6 cellular contexts compared by ENCODE assay signal in the genomic region with DNA sequence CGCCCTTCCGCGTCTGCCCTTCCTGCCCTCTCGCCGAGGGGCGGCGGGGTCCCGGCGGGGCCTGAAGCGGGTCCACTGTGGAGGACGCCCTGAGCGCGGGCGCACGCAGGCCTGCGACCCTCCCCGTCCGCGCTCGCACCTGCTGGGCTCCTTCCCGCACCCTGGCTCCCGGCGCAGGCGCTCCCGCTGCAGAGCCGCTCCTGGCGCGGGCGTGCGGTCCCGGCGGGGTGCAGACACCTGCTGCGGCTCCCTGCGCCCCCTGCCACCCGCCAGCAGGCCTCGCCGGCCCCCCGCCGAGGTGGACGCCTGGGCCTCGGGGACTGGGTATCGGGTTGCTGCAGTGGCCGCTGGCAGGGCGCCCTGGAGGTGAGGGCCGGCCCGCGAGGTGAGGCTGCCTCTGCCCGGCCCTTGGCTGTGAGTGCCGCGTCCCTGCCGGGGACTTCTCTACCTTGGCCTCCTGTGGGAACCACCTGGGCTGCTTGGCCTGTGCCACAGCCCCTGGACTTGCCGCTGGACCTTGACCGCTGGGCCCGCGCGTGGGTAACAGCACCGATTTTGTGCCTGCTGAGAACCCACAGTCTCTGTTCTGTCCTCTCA. TPM values are rescaled to one million over a fixed set of nuclear protein-coding genes. Genes with fewer than 3 reads are reported as not detected.
DNase-seq lines count a peak whose midpoint lies in the region; ATAC-seq, FAIRE-seq and TF ChIP-seq lines count a peak whose summit lies in the region.

No MANE protein-coding gene starts in this region.

- H3K4me1 ChIP-seq in A673 (ENCODE audit: insufficient read depth, low read length, poor library complexity, severe bottlenecking): peaks cover 27% of the 10 kb centered on the region
- H3K4me1 ChIP-seq in SK-N-SH (ENCODE audit: control insufficient read depth in 1 of 2, insufficient read depth in 2 of 2, low read depth in 1 of 2, low read length in 1 of 2): peaks cover 0 to 17% of the 10 kb centered on the region in 2 experiments; a peak in 1 of 4 replicates
- H3K4me1 ChIP-seq in urinary bladder (ENCODE audit: insufficient read depth): no peaks in the 10 kb centered on the region

- TF ChIP-seq CTCF in A673 (conservative IDR thresholded peaks at IDR 0.05; ENCODE audit: low read depth, low read length) (no peak), SK-N-SH (IDR thresholded peaks at IDR 0.05) (no peak)

- POLR2A ChIA-PET in A673 (lab: Charles Lee; ENCODE audit: low non-redundant PET): no interaction called here
- POLR2A ChIA-PET in SK-N-SH (lab: Yijun Ruan, JAX): no interaction called here

- TF ChIP-seq RAD21 in SK-N-SH (IDR thresholded peaks at IDR 0.05; ENCODE audit: low read length): no peak

- peak overlapping the region; percentile 80 for H3K27ac ChIP-seq in A673 (ENCODE audit: low read depth, low read length, poor library complexity, severe bottlenecking)
- H3K27ac ChIP-seq in SK-N-SH (ENCODE audit: low read depth in 2 of 2, low read length in 1 of 2): peak overlapping the region in 1 of 2 experiments; percentile 64; a peak in 1 of 4 replicates
- peak overlapping the region; percentile 91 for H3K27ac ChIP-seq in urinary bladder (ENCODE audit: low read depth)

- peak overlapping the region; percentile 92 for H3K4me2 ChIP-seq in SK-N-SH

- H2AFZ ChIP-seq in SK-N-SH (ENCODE audit: low read depth): 0 out of 2 replicates have a peak overlapping the region, but pooled peaks have one; percentile 59

- no peaks in the 10 kb centered on the region for H3K36me3 ChIP-seq in A673 (ENCODE audit: insufficient read depth, low read length, poor library complexity, severe bottlenecking)
- H3K36me3 ChIP-seq in SK-N-SH (replicated peaks in 1 of 2; ENCODE audit: control insufficient read depth in 1 of 2, insufficient read depth in 2 of 2, low read length in 1 of 2): no peaks in the 10 kb centered on the region
- no peaks in the 10 kb centered on the region for H3K36me3 ChIP-seq in urinary bladder (ENCODE audit: insufficient read depth)

- ATAC-seq in GM21529 (IDR thresholded peaks at IDR 0.05; ENCODE audit: unreplicated experiment): peak; percentile 18

- no peaks in the 10 kb centered on the region for H3K9me3 ChIP-seq in A673 (ENCODE audit: low read depth, low read length, poor library complexity, severe bottlenecking)
- H3K9me3 ChIP-seq in SK-N-SH: no peaks in the 10 kb centered on the region

- peaks cover 14% of the 10 kb centered on the region for H3F3A ChIP-seq in SK-N-SH (replicated peaks; ENCODE audit: insufficient read depth)

- H3K4me3 ChIP-seq in A673 (ENCODE audit: low read depth, low read length, poor library complexity, severe bottlenecking) (peak overlapping the region; percentile 78), SK-N-SH (ENCODE audit: low read depth in 2 of 2, low read length in 1 of 2) (peak overlapping the region; percentile 71 to 76), iPS-11a (ENCODE audit: low read depth, low read length) (peak overlapping the region; percentile 50), urinary bladder (ENCODE audit: low read depth, low read length) (peak overlapping the region; percentile 95)

- H4K20me1 ChIP-seq in SK-N-SH (ENCODE audit: insufficient read depth): no peaks in the 10 kb centered on the region; the same call in 1 of the 2 replicates

- DNase-seq in A673 (ENCODE audit: low spot score) (no peak), SK-N-SH (peak; percentile 65), urothelium cell line (ENCODE audit: low spot score) (no peak)

- FAIRE-seq in urothelium cell line (lab: Jason Lieb, UNC): no peak

- intact Hi-C loops in A673 (cut with micrococcal nuclease; ENCODE audit: unreplicated experiment): no loop called here

- WGBS in SK-N-SH (ENCODE audit: low lambda C conversion rate): 0% methylated on average over 3 of the region's 57 CpGs
- WGBS in urinary bladder: 6% methylated on average over 57 of the region's 57 CpGs

- TF ChIP-seq EP300 in SK-N-SH (IDR thresholded peaks at IDR 0.05; ENCODE audit: borderline replicate concordance in 1 of 2, low read depth in 1 of 2, low read length in 1 of 2): no peak

- no TSS peak for BruUV-seq in A673 (replicated peaks; lab: Mats Ljungman, UMichigan)

- CTCF ChIA-PET in A673 (lab: Charles Lee) (no interaction called here), SK-N-SH (lab: Yijun Ruan, JAX) (interaction anchor here (1.4 to 1.6 kb wide), 2 partner anchors 15 to 16 kb away, joined by 3 to 5 read pairs; partner anchors contain the start of gene ZMYND19)

- no peaks in the 10 kb centered on the region for H3K27me3 ChIP-seq in A673 (replicated peaks; ENCODE audit: insufficient read depth, low read depth, low read length, poor library complexity)
- no peaks in the 10 kb centered on the region for H3K27me3 ChIP-seq in SK-N-SH (ENCODE audit: insufficient read depth)

- no peaks in the 10 kb centered on the region for H3K9me2 ChIP-seq in SK-N-SH

- peaks cover 42% of the 10 kb centered on the region for H3K79me2 ChIP-seq in SK-N-SH (ENCODE audit: insufficient read depth)

- H3K9ac ChIP-seq in SK-N-SH: peak overlapping the region; percentile 73

TF ChIP-seq in SK-N-SH, 30 proteins besides CTCF, POLR2A, EP300 and RAD21:
- TF ChIP-seq NRF1 (IDR thresholded peaks at IDR 0.05; ENCODE audit: low read depth, low read length) (0 out of 2 replicates have a peak, but pooled peaks have one; percentile 23), RXRA (IDR thresholded peaks at IDR 0.05; ENCODE audit: borderline replicate concordance, low read depth) (no peak)

RNA-seq across cellular contexts. Expression of gene ARRDC1, which starts 0.6 kb away (rescaled TPM):
- total RNA-seq in A673 (2021) (13.3 and 18.3 TPM in 2 replicates), urinary bladder (14.3 TPM)
- polyA plus RNA-seq in SK-N-SH (2012; rRNA removed) (49.7 and 54.8 TPM in 2 replicates), urinary bladder (37.5 TPM)
- polyA plus RNA-seq in SK-N-SH (2012; cell fraction: cytosol; rRNA removed): 16.9 and 27.5 TPM in 2 replicates
- polyA plus RNA-seq in SK-N-SH (2012; cell fraction: nucleus; rRNA removed): 230 and 242 TPM in 2 replicates

RNA-seq across cellular contexts. Expression of gene EHMT1, which starts 12.7 kb away (rescaled TPM):
- 115 and 124 TPM in 2 replicates for total RNA-seq in A673 (2021)
- polyA plus RNA-seq in SK-N-SH (2012; rRNA removed): 38.3 and 39.5 TPM in 2 replicates
- polyA plus RNA-seq in SK-N-SH (2012; cell fraction: cytosol; rRNA removed): 21.7 and 29.5 TPM in 2 replicates
- 140 and 184 TPM in 2 replicates for polyA plus RNA-seq in SK-N-SH (2012; cell fraction: nucleus; rRNA removed)
- total RNA-seq in urinary bladder: 48.6 TPM
- 44.7 TPM for polyA plus RNA-seq in urinary bladder

RNA-seq across cellular contexts. Expression of gene ZMYND19, which starts 15.8 kb away (rescaled TPM):
- total RNA-seq in A673 (2021) (68.0 and 75.3 TPM in 2 replicates), urinary bladder (7.9 TPM)
- polyA plus RNA-seq in SK-N-SH (2012; rRNA removed) (39.3 and 43.1 TPM in 2 replicates), urinary bladder (13.2 TPM)
- 26.8 and 33.2 TPM in 2 replicates for polyA plus RNA-seq in SK-N-SH (2012; cell fraction: cytosol; rRNA removed)
- 68.6 and 77.5 TPM in 2 replicates for polyA plus RNA-seq in SK-N-SH (2012; cell fraction: nucleus; rRNA removed)

RNA-seq across cellular contexts. Expression of gene DPH7, which starts 27.4 kb away (rescaled TPM):
- total RNA-seq in A673 (2021) (56.5 and 56.9 TPM in 2 replicates), urinary bladder (21.2 TPM)
- polyA plus RNA-seq in SK-N-SH (2012; rRNA removed) (59.9 and 84.3 TPM in 2 replicates), urinary bladder (28.8 TPM)
- 19.4 and 28.3 TPM in 2 replicates for polyA plus RNA-seq in SK-N-SH (2012; cell fraction: cytosol; rRNA removed)
- polyA plus RNA-seq in SK-N-SH (2012; cell fraction: nucleus; rRNA removed): 390 and 417 TPM in 2 replicates

RNA-seq across cellular contexts. Expression of gene MRPL41, which starts 54.4 kb away (rescaled TPM):
- total RNA-seq in A673 (2021) (66.6 and 67.4 TPM in 2 replicates), urinary bladder (16.7 TPM)
- polyA plus RNA-seq in SK-N-SH (2012; rRNA removed) (39.4 and 58.9 TPM in 2 replicates), urinary bladder (74.9 TPM)
- 32.3 and 39.9 TPM in 2 replicates for polyA plus RNA-seq in SK-N-SH (2012; cell fraction: cytosol; rRNA removed)
- polyA plus RNA-seq in SK-N-SH (2012; cell fraction: nucleus; rRNA removed): 29.5 and 53.2 TPM in 2 replicates
